12 cellular contexts compared by ENCODE assay signal in genomic region chr5:151251001-151251551, GRCh38. TPM values are rescaled to one million over a fixed set of nuclear protein-coding genes. Genes with fewer than 3 reads are reported as not detected.
DNase-seq lines count a peak whose midpoint lies in the region; ATAC-seq and TF ChIP-seq lines count a peak whose summit lies in the region.
"Had no signal": no experiment of that assay in that cellular context is flagged by ENCODE, and none has a peak within 500 bp of the region (broad histone marks: within the 10 kb centered on the region; RNA-seq: fewer than 3 reads in every experiment).

No MANE protein-coding gene starts in this region.

- H3K4me3 Mint-ChIP-seq in T-helper 17 cell, result peak overlapping the region; percentile 89

- no peaks in the 10 kb centered on the region for H3K36me3 ChIP-seq in HCT116 (ENCODE audit: control insufficient read depth in 1 of 2, insufficient read depth in 2 of 2, low read length in 2 of 2)
- no peaks in the 10 kb centered on the region for H3K36me3 ChIP-seq in body of pancreas (replicated peaks in 1 of 2; ENCODE audit: insufficient read depth in 1 of 2, low read depth in 2 of 2)
- no peaks in the 10 kb centered on the region for H3K36me3 ChIP-seq in heart left ventricle

- ATAC-seq in HCT116 (no peak), T-helper 17 cell (no peak), body of pancreas (no peak), heart left ventricle (no peak), GM21619 (IDR thresholded peaks at IDR 0.05; ENCODE audit: unreplicated experiment) (no peak), HG03469 (IDR thresholded peaks at IDR 0.05; ENCODE audit: unreplicated experiment) (no peak)
- ATAC-seq: sciatic nerve had no signal

- BruUV-seq in HCT116 (replicated peaks; lab: Mats Ljungman, UMichigan), result no TSS peak

- RAD21 ChIA-PET in HCT116 (lab: Charles Lee; ENCODE audit: low non-redundant PET in 1 of 2, low total read pairs in 2 of 2, uncharacterized antibody in 2 of 2, unreplicated experiment in 2 of 2), result no interaction called here

- no peaks in the 10 kb centered on the region for H3K79me2 ChIP-seq in HCT116 (ENCODE audit: insufficient read depth, low read length)

- H3K9me2 ChIP-seq in HCT116 (ENCODE audit: insufficient read depth), result no peaks in the 10 kb centered on the region

- peak overlapping the region; percentile 96 for H3K27ac Mint-ChIP-seq in T-helper 17 cell

- TF ChIP-seq POLR2A in HCT116 (IDR thresholded peaks at IDR 0.05; ENCODE audit: borderline replicate concordance, extremely low read depth, insufficient read depth, insufficient read length), result no peak
- TF ChIP-seq POLR2A in body of pancreas (IDR thresholded peaks at IDR 0.05), result no peak
- no peak for TF ChIP-seq POLR2A in heart left ventricle (IDR thresholded peaks at IDR 0.05)

- peak overlapping the region; percentile 79 for H2AFZ ChIP-seq in HCT116 (ENCODE audit: low read depth, low read length, poor library complexity, severe bottlenecking)

- H3K27me3 ChIP-seq in HCT116 (ENCODE audit: insufficient read depth, low read length) (no peaks in the 10 kb centered on the region), body of pancreas (no peaks in the 10 kb centered on the region), heart left ventricle (no peaks in the 10 kb centered on the region)

- no peaks in the 10 kb centered on the region for H3K27me3 Mint-ChIP-seq in T-helper 17 cell

- peaks cover 31% of the 10 kb centered on the region for H3K4me1 Mint-ChIP-seq in T-helper 17 cell

- DNase-seq in HCT116 (ENCODE audit: low read depth, low spot score) (no peak), T-helper 17 cell (peak in 1 of 3 donors; percentile 14), body of pancreas (peak in 2 of 4 donors; percentile 40 to 54), heart left ventricle (no peak)
- DNase-seq in stimulated activated CD4-positive, alpha-beta T cell treated with anti-CD3 and anti-CD28 coated beads, TNF-alpha, amount 100 ng/mL, for 24 hours (ENCODE audit: low read depth in 3 of 3), result peak in 2 of 3 experiments; percentile 21 to 22
- DNase-seq: activated CD8-positive, alpha-beta memory T cell treated with anti-CD3 and anti-CD28 coated beads for 24 hours; HCEC 1CT had no signal

- CTCF ChIA-PET in HCT116 (lab: Charles Lee), result interaction anchor here (1.5 kb wide), 1 partner anchor 9 kb away, joined by 3 read pairs; no protein-coding TSS in a partner anchor

- H4K20me1 ChIP-seq in HCT116 (ENCODE audit: insufficient read depth), result no peaks in the 10 kb centered on the region

- no peak overlapping the region for H3K9ac ChIP-seq in HCT116 (ENCODE audit: low read length)

- intact Hi-C loops in HCT116 (cut with micrococcal nuclease), result loop anchor here (10.0 kb wide), 1 partner anchor 494 kb away; no protein-coding TSS in a partner anchor
- intact Hi-C loops in body of pancreas (cut with DNase I), result no loop called here
- intact Hi-C loops in heart left ventricle (cut with DNase I), result no loop called here

- no peak for TF ChIP-seq RAD21 in HCT116 (IDR thresholded peaks at IDR 0.05; ENCODE audit: low read depth)

- WGBS in body of pancreas, 2 donors, result 50 to 69% methylated on average over 5 of the region's 5 CpGs
- 93 to 94% (median 94%) methylated on average over 5 of the region's 5 CpGs for WGBS in heart left ventricle, 4 donors

- TF ChIP-seq CTCF in HCT116 (IDR thresholded peaks at IDR 0.05 in 2 of 3, conservative IDR thresholded peaks at IDR 0.05 in 1 of 3; ENCODE audit: borderline replicate concordance in 1 of 3, insufficient read depth in 1 of 3, low read depth in 2 of 3, low read length in 2 of 3) (no peak), body of pancreas (IDR thresholded peaks at IDR 0.05) (no peak), heart left ventricle (IDR thresholded peaks at IDR 0.05) (no peak)

- POLR2A ChIA-PET in HCT116 (lab: Charles Lee), result interaction anchor here (2.7 kb wide), 1 partner anchor 520 kb away, joined by 9 read pairs; the partner anchor contains the start of gene G3BP1

- H3K4me3 ChIP-seq in HCT116 (replicated peaks in 1 of 2; ENCODE audit: low read depth in 1 of 2, low read length in 2 of 2), result no peak overlapping the region
- no peak overlapping the region for H3K4me3 ChIP-seq in body of pancreas
- H3K4me3 ChIP-seq in heart left ventricle, result no peak overlapping the region

- H3K4me1 ChIP-seq in HCT116 (ENCODE audit: control insufficient read depth in 1 of 2, insufficient read depth in 2 of 2, low read length in 2 of 2) (peaks cover 3 to 21% of the 10 kb centered on the region in 2 experiments; a peak in 3 of 4 replicates), body of pancreas (peaks cover 45% of the 10 kb centered on the region), heart left ventricle (peaks cover 0 to 38% (median 16%) of the 10 kb centered on the region in 12 donors)

- H3K36me3 Mint-ChIP-seq in T-helper 17 cell (ENCODE audit: low read depth), result peaks cover 2% of the 10 kb centered on the region

- H3K27ac ChIP-seq in HCT116 (ENCODE audit: low read depth, low read length) (no peak overlapping the region), body of pancreas (peak overlapping the region in 3 of 4 donors; percentile 25 to 44 (median 33)), heart left ventricle (peak overlapping the region in 1 of 12 donors; percentile 13)

- H3K4me2 ChIP-seq in HCT116 (ENCODE audit: low read length), result no peak overlapping the region

- H3K9me3 ChIP-seq in HCT116 (ENCODE audit: control insufficient read depth in 1 of 2, insufficient read depth in 1 of 2, low read depth in 1 of 2, low read length in 2 of 2) (no peaks in the 10 kb centered on the region), T-helper 17 cell (ENCODE audit: control insufficient read depth, low read length, poor library complexity, severe bottlenecking) (no peaks in the 10 kb centered on the region), body of pancreas (no peaks in the 10 kb centered on the region), heart left ventricle (no peaks in the 10 kb centered on the region)

TF ChIP-seq in HCT116, 20 proteins besides CTCF, POLR2A, EP300 and RAD21:
- no peak for TF ChIP-seq EZH2phosphoT487 (IDR thresholded peaks at IDR 0.05; ENCODE audit: borderline replicate concordance)
- no peak for TF ChIP-seq ZNF274 (IDR thresholded peaks at IDR 0.05; ENCODE audit: low read depth, low read length)
- no peak for TF ChIP-seq SP1 (IDR thresholded peaks at IDR 0.05; ENCODE audit: low read depth)
- no peak for TF ChIP-seq ELF1 (IDR thresholded peaks at IDR 0.05; ENCODE audit: borderline replicate concordance, low read depth)
- 0 out of 2 replicates have a peak, but pooled peaks have one; percentile 0 for TF ChIP-seq ZFX (IDR thresholded peaks at IDR 0.05)

RNA-seq across cellular contexts. Expression of gene GM2A, which starts 1.9 kb away (rescaled TPM):
- total RNA-seq in HCT116 (2021; ENCODE audit: unreplicated experiment) (25.0 TPM), T-helper 17 cell (10 to 100 TPM in 1 of 2 donors, 1 to 10 TPM in 1; 6.0 to 13.4 TPM), body of pancreas (10 to 100 TPM in 1 of 2 donors, 1 to 10 TPM in 1; 8.9 to 17.9 TPM), heart left ventricle (10 to 100 TPM; 27.5 to 71.4 (median 40.1) TPM)
- 17.1 and 22.4 TPM in 2 replicates for polyA plus RNA-seq in HCT116 (2012)
- polyA plus RNA-seq in heart left ventricle, result 10 to 100 TPM; 22.8 to 31.6 TPM

RNA-seq across cellular contexts. Expression of gene CCDC69, which starts 27.2 kb away (rescaled TPM):
- 4.3 TPM for total RNA-seq in HCT116 (2021; ENCODE audit: unreplicated experiment)
- 3.2 and 3.5 TPM in 2 replicates for polyA plus RNA-seq in HCT116 (2012)
- total RNA-seq in T-helper 17 cell, result 10 to 100 TPM; 74.7 to 82.5 TPM
- total RNA-seq in body of pancreas, result 10 to 100 TPM; 34.8 to 44.8 TPM
- 100 to 1,000 TPM in 7 of 9 donors, 10 to 100 TPM in 2; 82.5 to 207 (median 119) TPM for total RNA-seq in heart left ventricle
- 100 to 1,000 TPM in 1 of 2 donors, 10 to 100 TPM in 1; 92.9 to 245 TPM for polyA plus RNA-seq in heart left ventricle

RNA-seq across cellular contexts. Expression of gene SLC36A3, which starts 52.5 kb away (rescaled TPM):
- total RNA-seq in HCT116 (2021; ENCODE audit: unreplicated experiment), result not detected
- not detected in 2 replicates for polyA plus RNA-seq in HCT116 (2012)
- total RNA-seq in T-helper 17 cell, result not detected
- not detected for total RNA-seq in body of pancreas
- total RNA-seq in heart left ventricle, result not detected
- not detected for polyA plus RNA-seq in heart left ventricle
- total RNA-seq: Daoy, RPMI7951, sciatic nerve had no signal

Comparison
In these comparisons a context has a peak if more than half of its experiments do, and no peak if none do; other contexts are left out.
1. DNase-seq: peak in stimulated activated CD4-positive, alpha-beta T cell treated with anti-CD3 and anti-CD28 coated beads, TNF-alpha, amount 100 ng/mL, for 24 hours (2 of 3); none in HCT116 (single experiment) and heart left ventricle (0 of 5).